20 cellular contexts compared by ENCODE assay signal in the genomic region with DNA sequence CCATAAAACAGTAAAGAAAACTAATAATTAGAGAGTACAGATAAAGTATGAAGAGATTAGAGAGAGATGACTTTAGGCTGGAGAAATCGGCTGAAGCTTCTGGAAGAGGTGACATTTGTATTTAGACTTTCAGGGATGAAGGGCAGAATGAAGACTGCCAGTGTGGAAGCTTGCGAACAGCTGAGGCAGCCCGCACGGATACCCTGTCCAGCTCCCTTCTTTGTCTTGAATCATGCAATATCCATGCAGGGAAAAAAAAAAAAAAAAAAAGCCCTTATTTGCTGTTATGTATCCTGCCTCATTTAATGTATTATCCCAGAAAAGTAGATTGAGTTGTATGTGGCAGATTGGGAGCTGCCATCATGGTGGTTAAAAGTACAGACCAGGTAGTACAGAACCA.
DNase-seq lines count a peak whose midpoint lies in the region; ATAC-seq and TF ChIP-seq lines count a peak whose summit lies in the region.
"Had no signal": no experiment of that assay in that cellular context is flagged by ENCODE, and none has a peak within 500 bp of the region (broad histone marks: within the 10 kb centered on the region; RNA-seq: fewer than 3 reads in every experiment).

No MANE protein-coding gene starts in this region.

- H3K9me3 Mint-ChIP-seq in naive B cell, result peaks cover 0 to 5% (median under 1%) of the 10 kb centered on the region in 7 donors
- H3K9me3 Mint-ChIP-seq in stimulated activated memory B cell treated with anti-CD40 and anti-IgM and Interleukin-4, amounts not matched to agents 10 μg/mL and 1 μg/mL and 100 μg/mL, for 72 hours, result no peaks in the 10 kb centered on the region
- H3K9me3 Mint-ChIP-seq: CD8-positive, alpha-beta T cell had no signal

- no peaks in the 10 kb centered on the region for H3K27me3 ChIP-seq in left ventricle myocardium inferior (ENCODE audit: low read depth)
- H3K27me3 ChIP-seq: BLaER1 had no signal

- intact Hi-C loops in left ventricle myocardium inferior (cut with micrococcal nuclease), result no loop called here
- intact Hi-C loops in left cardiac atrium (cut with DNase I), result no loop called here

- H3K27ac Mint-ChIP-seq in naive B cell, result peak overlapping the region in 5 of 6 donors; percentile 32 to 94 (median 43)
- peak overlapping the region; percentile 5 for H3K27ac Mint-ChIP-seq in stimulated activated memory B cell treated with anti-CD40 and anti-IgM and Interleukin-4, amounts not matched to agents 10 μg/mL and 1 μg/mL and 100 μg/mL, for 72 hours
- H3K27ac Mint-ChIP-seq: CD8-positive, alpha-beta T cell had no signal

- peaks cover 10 to 30% (median 16%) of the 10 kb centered on the region in 3 donors for H3K4me1 Mint-ChIP-seq in naive B cell
- H3K4me1 Mint-ChIP-seq in stimulated activated memory B cell treated with anti-CD40 and anti-IgM and Interleukin-4, amounts not matched to agents 10 μg/mL and 1 μg/mL and 100 μg/mL, for 72 hours, result peaks cover 25% of the 10 kb centered on the region

- DNase-seq in left ventricle myocardium inferior (no peak), left cardiac atrium (no peak), naive B cell (no peak), SHP77 treated with DMSO at 0.1 percent for 48 hours (lab: John Stamatoyannopoulos, UW) (no peak), NCI-H524 treated with DMSO at 0.1 percent for 48 hours (lab: John Stamatoyannopoulos, UW) (no peak)
- DNase-seq: 8988T; CD8-positive, alpha-beta T cell; DMS79; GM23248; HCEC 1CT; KBM-7; NCI-H1436; NCI-H2029; NCI-H2171; NK-92 treated with Interleukin-12 subunit alpha and Interleukin-12 subunit beta, amount 100 ng/mL, for 24 hours had no signal

- H3K36me3 ChIP-seq in left ventricle myocardium inferior, result no peaks in the 10 kb centered on the region
- H3K36me3 ChIP-seq: BLaER1 had no signal

- no peaks in the 10 kb centered on the region for H3K27me3 Mint-ChIP-seq in naive B cell
- H3K27me3 Mint-ChIP-seq in stimulated activated memory B cell treated with anti-CD40 and anti-IgM and Interleukin-4, amounts not matched to agents 10 μg/mL and 1 μg/mL and 100 μg/mL, for 72 hours, result no peaks in the 10 kb centered on the region

- H3K9me3 ChIP-seq in left ventricle myocardium inferior (replicated peaks), result no peaks in the 10 kb centered on the region
- H3K9me3 ChIP-seq: BLaER1 had no signal

- H3K27ac ChIP-seq in left ventricle myocardium inferior (replicated peaks), result peak overlapping the region; percentile 62
- H3K27ac ChIP-seq: BLaER1, GM23248 had no signal

- H3K4me3 Mint-ChIP-seq in naive B cell, result no peak overlapping the region
- no peak overlapping the region for H3K4me3 Mint-ChIP-seq in stimulated activated memory B cell treated with anti-CD40 and anti-IgM and Interleukin-4, amounts not matched to agents 10 μg/mL and 1 μg/mL and 100 μg/mL, for 72 hours
- H3K4me3 Mint-ChIP-seq: CD8-positive, alpha-beta T cell had no signal

- H3K4me1 ChIP-seq in left ventricle myocardium inferior, result peaks cover 23% of the 10 kb centered on the region

- ATAC-seq in left cardiac atrium, result no peak
- ATAC-seq in naive B cell (ENCODE audit: low read depth in 2 of 2), result no peak
- ATAC-seq in stimulated activated memory B cell treated with anti-CD40 and anti-IgM and Interleukin-4, amounts not matched to agents 10 μg/mL and 1 μg/mL and 100 μg/mL, for 72 hours, result no peak
- ATAC-seq in HG03354 (IDR thresholded peaks at IDR 0.05; ENCODE audit: poor library complexity, severe bottlenecking, unreplicated experiment), result no peak
- no peak for ATAC-seq in GM19395 (IDR thresholded peaks at IDR 0.05; ENCODE audit: unreplicated experiment)
- ATAC-seq: CD8-positive, alpha-beta T cell; SK-N-SH treated with all-trans-retinoic acid at 6 μM for 48 hours had no signal

- no peak for TF ChIP-seq CTCF in left ventricle myocardium inferior (IDR thresholded peaks at IDR 0.05; ENCODE audit: borderline replicate concordance)

- peaks cover 0 to 3% of the 10 kb centered on the region in 2 donors for H3K36me3 Mint-ChIP-seq in naive B cell
- H3K36me3 Mint-ChIP-seq in stimulated activated memory B cell treated with anti-CD40 and anti-IgM and Interleukin-4, amounts not matched to agents 10 μg/mL and 1 μg/mL and 100 μg/mL, for 72 hours, result no peaks in the 10 kb centered on the region
- H3K36me3 Mint-ChIP-seq: CD8-positive, alpha-beta T cell had no signal

- H3K4me3 ChIP-seq in left ventricle myocardium inferior, result no peak overlapping the region
- H3K4me3 ChIP-seq: BLaER1, GM23248 had no signal
